In genomic region chr4:75630174-75630931, GRCh38 we compare ENCODE assay signal across 8 cellular contexts. TPM values are rescaled to one million over a fixed set of nuclear protein-coding genes. Genes with fewer than 3 reads are reported as not detected.
DNase-seq lines count a peak whose midpoint lies in the region; ATAC-seq, FAIRE-seq and TF ChIP-seq lines count a peak whose summit lies in the region.

TSS of gene CDKL2 (minus strand) at chr4:75630528. CDS start at chr4:75625988, 4,540 bp downstream.

- H3K27ac Mint-ChIP-seq in neural crest cell (ENCODE audit: unreplicated experiment) = no peak within 1 kb of the TSS
- peak within 1 kb of the TSS; percentile 42 for H3K27ac Mint-ChIP-seq in stimulated activated naive CD8-positive, alpha-beta T cell treated with anti-CD3 and anti-CD28 coated beads, Interleukin-15, Interleukin-2, amounts not matched to agents 100 ng/mL and 50 ng/mL, for 24 hours

- DNase-seq in AG09309 (ENCODE audit: low read depth) (no peak), GM19239 (ENCODE audit: insufficient read length, low spot score) (peak; percentile 76), activated gamma-delta T cell treated with Interleukin-2 at 50 U/mL for 16 hours (peak; percentile 91), foreskin melanocyte (peak; percentile 59), neural crest cell (ENCODE audit: low read depth, low spot score) (peak; percentile 73)

- no peaks in the 10 kb centered on the region for H3K9me3 Mint-ChIP-seq in neural crest cell
- no peaks in the 10 kb centered on the region for H3K9me3 Mint-ChIP-seq in stimulated activated naive CD8-positive, alpha-beta T cell treated with anti-CD3 and anti-CD28 coated beads, Interleukin-15, Interleukin-2, amounts not matched to agents 100 ng/mL and 50 ng/mL, for 24 hours

- TF ChIP-seq CTCF in AG09309 (IDR thresholded peaks at IDR 0.05; ENCODE audit: control insufficient read depth, insufficient read depth, low read depth, low read length, missing control alignments) = no peak
- TF ChIP-seq CTCF in OCI-LY3 (IDR thresholded peaks at IDR 0.05; ENCODE audit: low read depth, low read length) = no peak
- TF ChIP-seq CTCF in neural crest cell (conservative IDR thresholded peaks at IDR 0.05) = no peak

- peak within 1 kb of the TSS; percentile 90 for H3K4me2 ChIP-seq in OCI-LY3 (ENCODE audit: low read length)

- no peak within 1 kb of the TSS for H3K27ac ChIP-seq in OCI-LY3 (ENCODE audit: low read length)

- no peaks in the 10 kb centered on the region for H3K79me2 ChIP-seq in OCI-LY3 (ENCODE audit: low read length)

- H3K36me3 Mint-ChIP-seq in neural crest cell (ENCODE audit: low read depth) = no peaks in the 10 kb centered on the region
- no peaks in the 10 kb centered on the region for H3K36me3 Mint-ChIP-seq in stimulated activated naive CD8-positive, alpha-beta T cell treated with anti-CD3 and anti-CD28 coated beads, Interleukin-15, Interleukin-2, amounts not matched to agents 100 ng/mL and 50 ng/mL, for 24 hours (ENCODE audit: low read depth)

- no peaks in the 10 kb centered on the region for H3K9me3 ChIP-seq in OCI-LY3 (ENCODE audit: insufficient read depth, low read length)

- peak within 1 kb of the TSS; percentile 92 for H3K4me3 Mint-ChIP-seq in neural crest cell
- H3K4me3 Mint-ChIP-seq in stimulated activated naive CD8-positive, alpha-beta T cell treated with anti-CD3 and anti-CD28 coated beads, Interleukin-15, Interleukin-2, amounts not matched to agents 100 ng/mL and 50 ng/mL, for 24 hours = peak within 1 kb of the TSS; percentile 83

- no peaks in the 10 kb centered on the region for H3K27me3 Mint-ChIP-seq in neural crest cell (ENCODE audit: low read depth)
- no peaks in the 10 kb centered on the region for H3K27me3 Mint-ChIP-seq in stimulated activated naive CD8-positive, alpha-beta T cell treated with anti-CD3 and anti-CD28 coated beads, Interleukin-15, Interleukin-2, amounts not matched to agents 100 ng/mL and 50 ng/mL, for 24 hours

- peaks cover 10% of the 10 kb centered on the region for H3K4me1 Mint-ChIP-seq in neural crest cell
- H3K4me1 Mint-ChIP-seq in stimulated activated naive CD8-positive, alpha-beta T cell treated with anti-CD3 and anti-CD28 coated beads, Interleukin-15, Interleukin-2, amounts not matched to agents 100 ng/mL and 50 ng/mL, for 24 hours (ENCODE audit: low read depth) = peaks cover 11% of the 10 kb centered on the region

- peak within 1 kb of the TSS; percentile 59 for H3K9ac ChIP-seq in OCI-LY3 (ENCODE audit: low read length)

- ATAC-seq in HG03439 (IDR thresholded peaks at IDR 0.05; ENCODE audit: unreplicated experiment) = peak; percentile 99

- no peaks in the 10 kb centered on the region for H3K36me3 ChIP-seq in OCI-LY3 (replicated peaks; ENCODE audit: low read depth, low read length)

- peak; percentile 97 for FAIRE-seq in GM19239 (lab: Jason Lieb, UNC)

- peaks cover 10% of the 10 kb centered on the region for H3K4me1 ChIP-seq in OCI-LY3 (ENCODE audit: low read length)

- no peaks in the 10 kb centered on the region for H4K20me1 ChIP-seq in OCI-LY3 (ENCODE audit: insufficient read depth, low read length)

- H2AFZ ChIP-seq in OCI-LY3 (ENCODE audit: low read depth, low read length) = peak within 1 kb of the TSS; percentile 98

- peak within 1 kb of the TSS; percentile 47 for H3K4me3 ChIP-seq in AG09309 (ENCODE audit: control insufficient read depth, low read depth, low read length)
- peak within 1 kb of the TSS; percentile 97 for H3K4me3 ChIP-seq in OCI-LY3 (ENCODE audit: low read length)

- H3K27me3 ChIP-seq in OCI-LY3 (ENCODE audit: low read depth, low read length) = no peaks in the 10 kb centered on the region

RNA-seq across cellular contexts. Expression of gene CDKL2, which starts in this region (rescaled TPM):
- 1.1 and 1.8 TPM in 2 replicates for total RNA-seq in neural crest cell
